20 cellular contexts compared by ENCODE assay signal in genomic region chr2:161974417-161974816, GRCh38.
"Had no signal": no experiment of that assay in that cellular context is flagged by ENCODE, and none has a peak within 500 bp of the region (broad histone marks: within the 10 kb centered on the region; RNA-seq: fewer than 3 reads in every experiment).

No MANE protein-coding gene starts in this region.

- H3K27ac Mint-ChIP-seq: activated CD4-positive, alpha-beta T cell treated with anti-CD3 and anti-CD28 coated beads for 36 hours; activated T-helper 2 cell treated with anti-CD3 and anti-CD28 coated beads, Interferon-gamma antibody, Interleukin-2, Interleukin-4, amounts not matched to agents 10 μg/mL and 5 μg/mL and 100 μg/mL, durations not matched to agents 14 hours and 24 hours and 36 hours; WTC11 had no signal

- H3K27ac ChIP-seq: body of pancreas, cardiac muscle cell, heart left ventricle, parathyroid adenoma, SJCRH30, testis, upper lobe of left lung had no signal

- H3K36me3 ChIP-seq: cardiac muscle cell, heart left ventricle, SJCRH30, upper lobe of left lung had no signal

- ATAC-seq: activated CD4-positive, alpha-beta T cell treated with anti-CD3 and anti-CD28 coated beads for 36 hours; body of pancreas; heart left ventricle; right cardiac atrium; T-cell; WTC11 had no signal

- H3K9me3 ChIP-seq: body of pancreas, heart left ventricle, SJCRH30, testis, upper lobe of left lung had no signal

- DNase-seq: activated CD4-positive, alpha-beta T cell treated with anti-CD3 and anti-CD28 coated beads for 36 hours; activated CD4-positive, alpha-beta T cell treated with anti-CD3 and anti-CD28 coated beads, Interleukin-2, amount 50 U/mL, for 48 hours; activated naive CD4-positive, alpha-beta T cell; anterior cingulate cortex; body of pancreas; cortex of kidney; heart left ventricle; mesenchymal stem cell; nucleus accumbens; right cardiac atrium; SJCRH30; stimulated activated CD4-positive, alpha-beta T cell treated with anti-CD3 and anti-CD28 coated beads, Interleukin-1b, Interleukin-23, amount 100 ng/mL, for 48 hours; T-cell; T1000; testis; upper lobe of left lung had no signal

- H3K27me3 Mint-ChIP-seq: T-cell had no signal

- H3K4me3 Mint-ChIP-seq: activated CD4-positive, alpha-beta T cell treated with anti-CD3 and anti-CD28 coated beads for 36 hours; T-cell; WTC11 had no signal

- H3K9me3 Mint-ChIP-seq: WTC11 had no signal

- H3K36me3 Mint-ChIP-seq: T-cell, WTC11 had no signal
